In genomic region chr1:180210008-180210555, GRCh38 we compare ENCODE assay signal across 14 cellular contexts. TPM values are rescaled to one million over a fixed set of nuclear protein-coding genes. Genes with fewer than 3 reads are reported as not detected.
DNase-seq lines count a peak whose midpoint lies in the region; ATAC-seq and TF ChIP-seq lines count a peak whose summit lies in the region.
"Had no signal": no experiment of that assay in that cellular context is flagged by ENCODE, and none has a peak within 500 bp of the region (broad histone marks: within the 10 kb centered on the region; RNA-seq: fewer than 3 reads in every experiment).

No MANE protein-coding gene starts in this region.

- H3K9me3 ChIP-seq in RWPE2 (ENCODE audit: severe bottlenecking) (no peaks in the 10 kb centered on the region), neuronal stem cell (replicated peaks in 1 of 2; ENCODE audit: control insufficient read depth in 2 of 2, insufficient read depth in 1 of 2, low read depth in 1 of 2, low read length in 2 of 2) (no peaks in the 10 kb centered on the region), BE2C (no peaks in the 10 kb centered on the region)
- H3K9me3 ChIP-seq: BLaER1, SK-N-SH had no signal

- no peak overlapping the region for H2BK12ac ChIP-seq in neuronal stem cell (ENCODE audit: low read length)

- no peaks in the 10 kb centered on the region for H3K36me3 ChIP-seq in RWPE2 (ENCODE audit: low read depth)
- no peaks in the 10 kb centered on the region for H3K36me3 ChIP-seq in neuronal stem cell (replicated peaks in 1 of 2; ENCODE audit: control insufficient read depth in 2 of 2, insufficient read depth in 2 of 2, low read length in 2 of 2)
- no peaks in the 10 kb centered on the region for H3K36me3 ChIP-seq in BE2C
- H3K36me3 ChIP-seq: BLaER1 had no signal

- no peak overlapping the region for H2BK120ac ChIP-seq in neuronal stem cell (ENCODE audit: low read depth, low read length)

- no peaks in the 10 kb centered on the region for H3K4me1 ChIP-seq in RWPE2 (ENCODE audit: insufficient read depth, poor library complexity, severe bottlenecking)
- H3K4me1 ChIP-seq in neuronal stem cell (ENCODE audit: control insufficient read depth in 2 of 2, insufficient read depth in 1 of 2, low read depth in 1 of 2, low read length in 2 of 2): peaks cover 2 to 3% of the 10 kb centered on the region in 2 donors
- no peaks in the 10 kb centered on the region for H3K4me1 ChIP-seq in BE2C

- H3K18ac ChIP-seq in neuronal stem cell (ENCODE audit: low read length): no peak overlapping the region

- DNase-seq in LoVo (ENCODE audit: low spot score): peak; percentile 32
- DNase-seq in RWPE2 (ENCODE audit: low spot score): peak; percentile 53
- DNase-seq in epithelial cell of prostate (ENCODE audit: low read depth, low spot score): peak; percentile 41
- no peak for DNase-seq in neuronal stem cell (ENCODE audit: low spot score)
- DNase-seq in BE2C: no peak
- DNase-seq in activated T-cell treated with anti-CD3 and anti-CD28 coated beads, Interleukin-2, amount 50 U/mL, for 72 hours: no peak
- DNase-seq: HFFc6, NCI-H1417, NCI-H1930, NCI-H2171, NCI-H526 treated with DMSO at 0.1 percent for 48 hours, SK-N-SH had no signal

- no peak overlapping the region for H3K4me2 ChIP-seq in neuronal stem cell (ENCODE audit: insufficient read depth, low read length, poor library complexity, severe bottlenecking)
- H3K4me2 ChIP-seq: BLaER1, SK-N-SH had no signal

- H2AK5ac ChIP-seq in neuronal stem cell (ENCODE audit: low read depth, low read length): no peak overlapping the region

- no peak overlapping the region for H3K4ac ChIP-seq in neuronal stem cell (ENCODE audit: low read length)

- no peak overlapping the region for H3K4me3 Mint-ChIP-seq in activated T-cell treated with anti-CD3 and anti-CD28 coated beads, Interleukin-2, amount 50 U/mL, for 72 hours
- H3K4me3 Mint-ChIP-seq: HFFc6 had no signal

- H3K9ac ChIP-seq in neuronal stem cell (ENCODE audit: low read depth, low read length, poor library complexity): no peak overlapping the region
- H3K9ac ChIP-seq: BLaER1, SK-N-SH had no signal

- H4K8ac ChIP-seq in neuronal stem cell (ENCODE audit: low read depth, low read length): no peak overlapping the region

- no peak overlapping the region for H3K27ac Mint-ChIP-seq in activated T-cell treated with anti-CD3 and anti-CD28 coated beads, Interleukin-2, amount 50 U/mL, for 72 hours
- H3K27ac Mint-ChIP-seq: HFFc6 had no signal

- peak overlapping the region; percentile 3 for H2AFZ ChIP-seq in neuronal stem cell (ENCODE audit: low read length)

- H3K36me3 Mint-ChIP-seq in activated T-cell treated with anti-CD3 and anti-CD28 coated beads, Interleukin-2, amount 50 U/mL, for 72 hours (ENCODE audit: insufficient read depth in 2 of 2): no peaks in the 10 kb centered on the region

- H3K27me3 ChIP-seq in RWPE2 (ENCODE audit: insufficient read depth, poor library complexity, severe bottlenecking): no peaks in the 10 kb centered on the region
- H3K27me3 ChIP-seq in neuronal stem cell (ENCODE audit: control insufficient read depth in 3 of 3, insufficient read depth in 3 of 3, low read depth in 1 of 3, low read length in 3 of 3): peaks cover 0 to 30% (median 0%) of the 10 kb centered on the region in 3 experiments
- no peaks in the 10 kb centered on the region for H3K27me3 ChIP-seq in BE2C
- H3K27me3 ChIP-seq: BLaER1 had no signal

- no peak overlapping the region for H2BK5ac ChIP-seq in neuronal stem cell (ENCODE audit: low read length)

- no peak overlapping the region for H2BK15ac ChIP-seq in neuronal stem cell (ENCODE audit: low read length)

- no peak overlapping the region for H3K23ac ChIP-seq in neuronal stem cell (ENCODE audit: low read depth, low read length, poor library complexity)

- H4K91ac ChIP-seq in neuronal stem cell (ENCODE audit: low read depth, low read length, poor library complexity): no peak overlapping the region

- TF ChIP-seq CTCF in RWPE2 (IDR thresholded peaks at IDR 0.05; ENCODE audit: poor library complexity, severe bottlenecking) (no peak), BE2C (IDR thresholded peaks at IDR 0.05; ENCODE audit: low read depth, low read length) (no peak)

- no peaks in the 10 kb centered on the region for H3K9me3 Mint-ChIP-seq in activated T-cell treated with anti-CD3 and anti-CD28 coated beads, Interleukin-2, amount 50 U/mL, for 72 hours
- H3K9me3 Mint-ChIP-seq: HFFc6 had no signal

- no peak overlapping the region for H3K14ac ChIP-seq in neuronal stem cell (ENCODE audit: low read length)

- H3K27ac ChIP-seq in RWPE2 (ENCODE audit: poor library complexity, severe bottlenecking) (no peak overlapping the region), epithelial cell of prostate (no peak overlapping the region), neuronal stem cell (replicated peaks; ENCODE audit: low read length) (no peak overlapping the region)
- H3K27ac ChIP-seq: BLaER1 had no signal

- ATAC-seq in RWPE2 (ENCODE audit: low read depth): peak; percentile 77
- ATAC-seq in GM18867 (IDR thresholded peaks at IDR 0.05; ENCODE audit: unreplicated experiment): no peak
- ATAC-seq in activated T-cell treated with anti-CD3 and anti-CD28 coated beads, Interleukin-2, amount 50 U/mL, for 72 hours (replicated peaks in 1 of 2): no peak

- peaks cover 18% of the 10 kb centered on the region for H3K27me3 Mint-ChIP-seq in activated T-cell treated with anti-CD3 and anti-CD28 coated beads, Interleukin-2, amount 50 U/mL, for 72 hours (ENCODE audit: low read depth)

- peaks cover 11% of the 10 kb centered on the region for H3K4me1 Mint-ChIP-seq in activated T-cell treated with anti-CD3 and anti-CD28 coated beads, Interleukin-2, amount 50 U/mL, for 72 hours (ENCODE audit: low read depth)

- no CpG with 5 or more reads among the region's 3 CpGs for WGBS in neuronal stem cell (ENCODE audit: extremely low coverage in 2 of 2, insufficient read length in 2 of 2, insufficient replicate concordance in 1 of 2), 2 donors

- H3K4me3 ChIP-seq in RWPE2 (ENCODE audit: severe bottlenecking): no peak overlapping the region
- H3K4me3 ChIP-seq in neuronal stem cell (ENCODE audit: low read length in 2 of 2): no peak overlapping the region
- no peak overlapping the region for H3K4me3 ChIP-seq in BE2C (ENCODE audit: low read depth, low read length)
- H3K4me3 ChIP-seq: BLaER1 had no signal

- H3K79me1 ChIP-seq in neuronal stem cell (ENCODE audit: low read depth, low read length): no peaks in the 10 kb centered on the region

RNA-seq across cellular contexts. Expression of gene LHX4, which starts 20.0 kb away (rescaled TPM):
- polyA plus RNA-seq in neuronal stem cell (2013, experiment 1 of 2): 0.06 TPM
- 0.08 TPM for polyA plus RNA-seq in neuronal stem cell (2013, experiment 2 of 2)
- polyA plus RNA-seq in BE2C (2012; ENCODE audit: insufficient read depth, insufficient read length, low read depth): 0.46 TPM
- not detected for total RNA-seq in activated T-cell treated with anti-CD3 and anti-CD28 coated beads, Interleukin-2, amount 50 U/mL, for 72 hours
- polyA plus RNA-seq: SK-N-SH had no signal

RNA-seq across cellular contexts. Expression of gene QSOX1, which starts 55.4 kb away (rescaled TPM):
- 31.6 TPM for polyA plus RNA-seq in neuronal stem cell (2013, experiment 1 of 2)
- 30.8 TPM for polyA plus RNA-seq in neuronal stem cell (2013, experiment 2 of 2)
- 151 TPM for polyA plus RNA-seq in BE2C (2012; ENCODE audit: insufficient read depth, insufficient read length, low read depth)
- 10 to 100 TPM; 35.9 to 44.9 TPM for total RNA-seq in activated T-cell treated with anti-CD3 and anti-CD28 coated beads, Interleukin-2, amount 50 U/mL, for 72 hours

Comparison
In these comparisons a context has a peak if more than half of its experiments do, and no peak if none do; other contexts are left out.
1. DNase-seq: peak in LoVo (single experiment), RWPE2 (single experiment) and epithelial cell of prostate (single experiment); none in neuronal stem cell (single experiment), BE2C (single experiment) and activated T-cell treated with anti-CD3 and anti-CD28 coated beads, Interleukin-2, amount 50 U/mL, for 72 hours (0 of 2).